Comparison of ENCODE assay signal across 9 cellular contexts in genomic region chr14:38124496-38124895, GRCh38.
"Had no signal": no experiment of that assay in that cellular context is flagged by ENCODE, and none has a peak within 500 bp of the region (broad histone marks: within the 10 kb centered on the region; RNA-seq: fewer than 3 reads in every experiment).

No MANE protein-coding gene starts in this region.

- H3K79me2 ChIP-seq: parathyroid adenoma had no signal

- H3K9me3 ChIP-seq: colonic mucosa had no signal

- H3K4me1 ChIP-seq: colonic mucosa, foreskin keratinocyte, parathyroid adenoma had no signal

- FAIRE-seq: urothelium cell line had no signal

- H3K27me3 ChIP-seq: colonic mucosa, foreskin keratinocyte had no signal

- H3K36me3 ChIP-seq: colonic mucosa had no signal

- DNase-seq: activated CD4-positive, alpha-beta T cell treated with anti-CD3 and anti-CD28 coated beads for 48 hours; activated naive CD4-positive, alpha-beta T cell treated with Interleukin-2 at 50 U/mL for 16 hours; caudate nucleus; colonic mucosa; foreskin keratinocyte; mammary epithelial cell; T-helper 9 cell had no signal

- H2AFZ ChIP-seq: parathyroid adenoma had no signal

- H3K4me3 ChIP-seq: colonic mucosa had no signal

- H3K9ac ChIP-seq: parathyroid adenoma had no signal

- H3K27ac ChIP-seq: colonic mucosa, foreskin keratinocyte, parathyroid adenoma had no signal
